In the genomic region with DNA sequence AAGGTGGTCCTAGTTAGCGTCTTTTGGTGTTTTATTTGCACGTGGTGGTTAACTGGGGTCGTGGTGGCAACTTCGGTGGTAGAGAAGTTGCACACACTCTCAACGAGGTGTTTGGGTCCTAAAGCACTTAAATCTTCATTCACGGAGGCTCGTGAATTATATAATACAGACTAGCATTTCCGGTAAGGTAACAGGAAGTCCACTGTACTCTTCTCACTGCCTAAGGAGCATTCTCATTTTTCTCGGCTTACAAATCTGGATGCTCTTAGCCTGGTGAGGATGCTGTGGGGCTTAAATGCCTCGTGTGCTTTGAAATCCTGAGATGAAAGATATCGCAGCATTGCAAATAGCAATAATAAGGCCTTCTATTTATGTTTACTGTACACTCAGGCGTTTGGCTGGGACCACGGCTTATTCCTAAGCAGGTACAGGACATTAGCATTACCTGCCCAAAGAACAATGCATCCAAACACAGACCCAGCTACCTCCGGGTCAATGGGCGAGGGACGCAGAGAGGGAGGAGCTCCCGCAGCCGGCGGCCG, we compare ENCODE assay signal across 8 cellular contexts. TPM values are rescaled to one million over a fixed set of nuclear protein-coding genes. Genes with fewer than 3 reads are reported as not detected.
DNase-seq lines count a peak whose midpoint lies in the region; ATAC-seq and TF ChIP-seq lines count a peak whose summit lies in the region.

No MANE protein-coding gene starts in this region.

- peaks cover 3 to 19% (median 10%) of the 10 kb centered on the region in 3 donors for H3K36me3 Mint-ChIP-seq in immature natural killer cell

- H3K27me3 Mint-ChIP-seq in immature natural killer cell (ENCODE audit: low read depth in 3 of 3), result peaks cover 0 to 16% (median 5%) of the 10 kb centered on the region in 3 donors
- H3K27me3 Mint-ChIP-seq in stimulated activated naive CD8-positive, alpha-beta T cell treated with anti-CD3 and anti-CD28 coated beads, Interleukin-15, amount 100 ng/mL, for 72 hours, result no peaks in the 10 kb centered on the region

- peak overlapping the region; percentile 84 for H3K4me3 ChIP-seq in astrocyte of the cerebellum (ENCODE audit: low read depth, low read length)

- in situ Hi-C loops in astrocyte of the cerebellum (cut with HindIII; ENCODE audit: low sequenced_read_pairs), result loop anchor here (25.0 kb wide), 2 partner anchors 1190 to 1665 kb away; a partner anchor contains a TSS

- peaks cover 46 to 60% of the 10 kb centered on the region in 2 donors for H3K4me1 Mint-ChIP-seq in immature natural killer cell
- H3K4me1 Mint-ChIP-seq in stimulated activated naive CD8-positive, alpha-beta T cell treated with anti-CD3 and anti-CD28 coated beads, Interleukin-15, amount 100 ng/mL, for 72 hours, result peaks cover 64% of the 10 kb centered on the region

- ATAC-seq in GM19438 (IDR thresholded peaks at IDR 0.05; ENCODE audit: low read depth, unreplicated experiment), result peak; percentile 52
- ATAC-seq in stimulated activated naive CD8-positive, alpha-beta T cell treated with anti-CD3 and anti-CD28 coated beads, Interleukin-15, amount 100 ng/mL, for 72 hours, result peak; percentile 49
- no peak for ATAC-seq in HG02938 (IDR thresholded peaks at IDR 0.05; ENCODE audit: unreplicated experiment)
- no peak for ATAC-seq in GM18498 (IDR thresholded peaks at IDR 0.05; ENCODE audit: unreplicated experiment)

- DNase-seq in CD1c-positive myeloid dendritic cell (ENCODE audit: extremely low spot score) (peak; percentile 29), NCI-H226 (peak; percentile 23), astrocyte of the cerebellum (ENCODE audit: low read depth) (no peak), immature natural killer cell (peak; percentile 36 to 47 (median 40))
- DNase-seq in stimulated activated naive CD8-positive, alpha-beta T cell treated with anti-CD3 and anti-CD28 coated beads, Interleukin-15, amount 100 ng/mL, for 72 hours, result peak in 1 of 2 donors; percentile 15

- peak overlapping the region; percentile 90 to 100 (median 98) for H3K27ac Mint-ChIP-seq in immature natural killer cell
- H3K27ac Mint-ChIP-seq in stimulated activated naive CD8-positive, alpha-beta T cell treated with anti-CD3 and anti-CD28 coated beads, Interleukin-15, amount 100 ng/mL, for 72 hours, result peak overlapping the region; percentile 93 to 99

- H3K4me3 Mint-ChIP-seq in immature natural killer cell, result peak overlapping the region; percentile 90 to 95 (median 93)
- peak overlapping the region; percentile 88 to 93 for H3K4me3 Mint-ChIP-seq in stimulated activated naive CD8-positive, alpha-beta T cell treated with anti-CD3 and anti-CD28 coated beads, Interleukin-15, amount 100 ng/mL, for 72 hours

- no peaks in the 10 kb centered on the region for H3K9me3 Mint-ChIP-seq in immature natural killer cell
- no peaks in the 10 kb centered on the region for H3K9me3 Mint-ChIP-seq in stimulated activated naive CD8-positive, alpha-beta T cell treated with anti-CD3 and anti-CD28 coated beads, Interleukin-15, amount 100 ng/mL, for 72 hours

- no peak for TF ChIP-seq CTCF in astrocyte of the cerebellum (IDR thresholded peaks at IDR 0.05; ENCODE audit: low read depth, low read length, missing control alignments)

RNA-seq across cellular contexts. Expression of a gene that starts 1.0 kb away (rescaled TPM):
- polyA plus RNA-seq in immature natural killer cell, result 10 to 100 TPM; 49.1 to 67.1 (median 57.4) TPM

Comparison
In these comparisons a context has a peak if more than half of its experiments do, and no peak if none do; other contexts are left out.
1. ATAC-seq: peak in GM19438 (single experiment) and stimulated activated naive CD8-positive, alpha-beta T cell treated with anti-CD3 and anti-CD28 coated beads, Interleukin-15, amount 100 ng/mL, for 72 hours (single experiment); none in HG02938 (single experiment) and GM18498 (single experiment).